ENCODE assay signal across 17 cellular contexts in genomic region chr2:164624296-164624695, GRCh38. TPM values are rescaled to one million over a fixed set of nuclear protein-coding genes. Genes with fewer than 3 reads are reported as not detected.
"Had no signal": no experiment of that assay in that cellular context is flagged by ENCODE, and none has a peak within 500 bp of the region (broad histone marks: within the 10 kb centered on the region; RNA-seq: fewer than 3 reads in every experiment).

No MANE protein-coding gene starts in this region.

- H3K36me3 Mint-ChIP-seq: activated CD8-positive, alpha-beta memory T cell treated with anti-CD3 and anti-CD28 coated beads, Interleukin-2, amount 10 ng/mL, durations not matched to agents 7 days and 5 days; memory B cell; natural killer cell treated with Interleukin-12 subunit alpha and Interleukin-12 subunit beta and Interleukin-15 and Interleukin-18, amount 100 ng/mL, for 72 hours had no signal

- H3K27ac Mint-ChIP-seq: activated CD8-positive, alpha-beta memory T cell treated with anti-CD3 and anti-CD28 coated beads, Interleukin-2, amount 10 ng/mL, durations not matched to agents 7 days and 5 days; activated naive CD4-positive, alpha-beta T cell treated with anti-CD3 and anti-CD28 coated beads for 36 hours; activated T-helper 2 cell treated with anti-CD3 and anti-CD28 coated beads, Interferon-gamma antibody, Interleukin-2, Interleukin-4, amounts not matched to agents 10 μg/mL and 5 μg/mL and 100 μg/mL, durations not matched to agents 14 hours and 24 hours and 36 hours; endodermal cell; memory B cell; natural killer cell treated with Interleukin-12 subunit alpha and Interleukin-12 subunit beta and Interleukin-15 and Interleukin-18, amount 100 ng/mL, for 72 hours had no signal

- H3K4me3 ChIP-seq: dorsolateral prefrontal cortex, left lung, ovary, stomach, uterus had no signal

- H3K9me3 ChIP-seq: left lung, ovary, stomach, uterus had no signal

- H3K27me3 ChIP-seq: ovary, uterus had no signal

- ATAC-seq: activated CD8-positive, alpha-beta memory T cell treated with anti-CD3 and anti-CD28 coated beads, Interleukin-2, amount 10 ng/mL, durations not matched to agents 7 days and 5 days; left lung; natural killer cell treated with Interleukin-12 subunit alpha and Interleukin-12 subunit beta and Interleukin-15 and Interleukin-18, amount 100 ng/mL, for 72 hours; sciatic nerve had no signal

- H3K9me3 Mint-ChIP-seq: activated naive CD4-positive, alpha-beta T cell treated with anti-CD3 and anti-CD28 coated beads for 36 hours; activated T-helper 2 cell treated with anti-CD3 and anti-CD28 coated beads, Interferon-gamma antibody, Interleukin-2, Interleukin-4, amounts not matched to agents 10 μg/mL and 5 μg/mL and 100 μg/mL, durations not matched to agents 14 hours and 24 hours and 36 hours; endodermal cell; memory B cell; natural killer cell treated with Interleukin-12 subunit alpha and Interleukin-12 subunit beta and Interleukin-15 and Interleukin-18, amount 100 ng/mL, for 72 hours had no signal

- FAIRE-seq: keratinocyte had no signal

- H3K4me3 Mint-ChIP-seq: activated CD8-positive, alpha-beta memory T cell treated with anti-CD3 and anti-CD28 coated beads, Interleukin-2, amount 10 ng/mL, durations not matched to agents 7 days and 5 days; activated naive CD4-positive, alpha-beta T cell treated with anti-CD3 and anti-CD28 coated beads for 36 hours; endodermal cell; memory B cell; natural killer cell treated with Interleukin-12 subunit alpha and Interleukin-12 subunit beta and Interleukin-15 and Interleukin-18, amount 100 ng/mL, for 72 hours had no signal

- H3K27ac ChIP-seq: dorsolateral prefrontal cortex, left lung, ovary, stomach, uterus, VCaP had no signal

- DNase-seq: activated CD4-positive, alpha-beta T cell treated with anti-CD3 and anti-CD28 coated beads, Interleukin-2, amount 50 U/mL, for 48 hours; activated CD8-positive, alpha-beta memory T cell treated with anti-CD3 and anti-CD28 coated beads, Interleukin-2, amount 10 ng/mL, durations not matched to agents 7 days and 5 days; activated naive CD4-positive, alpha-beta T cell treated with anti-CD3 and anti-CD28 coated beads for 36 hours; activated T-cell treated with anti-CD3 and anti-CD28 coated beads, Interleukin-2, amount 50 U/mL, for 1 hour; dorsolateral prefrontal cortex; endodermal cell; left lung; ovary; stomach; uterus had no signal

- H3K4me1 Mint-ChIP-seq: activated CD8-positive, alpha-beta memory T cell treated with anti-CD3 and anti-CD28 coated beads, Interleukin-2, amount 10 ng/mL, durations not matched to agents 7 days and 5 days had no signal

- H3K36me3 ChIP-seq: left lung, ovary, stomach, uterus had no signal

RNA-seq across cellular contexts. Expression of gene GRB14, which starts 3.0 kb away (rescaled TPM):
- total RNA-seq: activated CD8-positive, alpha-beta memory T cell treated with anti-CD3 and anti-CD28 coated beads, Interleukin-2, amount 10 ng/mL, durations not matched to agents 7 days and 5 days; activated naive CD4-positive, alpha-beta T cell treated with anti-CD3 and anti-CD28 coated beads for 36 hours; activated T-helper 2 cell treated with anti-CD3 and anti-CD28 coated beads, Interferon-gamma antibody, Interleukin-2, Interleukin-4, amounts not matched to agents 10 μg/mL and 5 μg/mL and 100 μg/mL, durations not matched to agents 14 hours and 24 hours and 36 hours; natural killer cell treated with Interleukin-12 subunit alpha and Interleukin-12 subunit beta and Interleukin-15 and Interleukin-18, amount 100 ng/mL, for 72 hours; T-helper 1 cell treated with Interleukin-12 subunit alpha and Interleukin-12 subunit beta and Interleukin-4 antibody, amounts not matched to agents 30 ng/mL and 1 ng/mL, for 36 hours had no signal
